In genomic region chr5:37839441-37840035, GRCh38 we compare ENCODE assay signal across 8 cellular contexts. TPM values are rescaled to one million over a fixed set of nuclear protein-coding genes. Genes with fewer than 3 reads are reported as not detected.
A peak's percentile ranks its signal among the peaks of the same experiment; 100 is the strongest.
DNase-seq lines count a peak whose midpoint lies in the region; TF ChIP-seq lines count a peak whose summit lies in the region.

No MANE protein-coding gene starts in this region.

- H3K4me3 ChIP-seq in esophagus squamous epithelium: peak overlapping the region; percentile 25 to 73 (median 49)

- no peaks in the 10 kb centered on the region for H3K36me3 ChIP-seq in esophagus squamous epithelium

- no peaks in the 10 kb centered on the region for H3K9me3 Mint-ChIP-seq in nephron

- H3K27me3 ChIP-seq in esophagus squamous epithelium: peaks cover 0 to 99% (median 14%) of the 10 kb centered on the region in 4 donors

- 0% methylated on average over 1 to 7 of the region's 64 CpGs for WGBS in esophagus squamous epithelium, 2 donors

- H3K36me3 Mint-ChIP-seq in nephron (ENCODE audit: low read depth): no peaks in the 10 kb centered on the region

- H3K27ac Mint-ChIP-seq in nephron: peak overlapping the region in 1 of 3 experiments; percentile 42

- intact Hi-C loops in esophagus squamous epithelium (cut with DNase I): loop anchor here (5.0 kb wide), 1 partner anchor 353 kb away; no protein-coding TSS in a partner anchor

- H3K4me1 ChIP-seq in esophagus squamous epithelium: peaks cover 27 to 61% (median 30%) of the 10 kb centered on the region in 3 donors

- TF ChIP-seq CTCF in esophagus squamous epithelium (IDR thresholded peaks at IDR 0.05): no peak
- no peak for TF ChIP-seq CTCF in nephron (IDR thresholded peaks at IDR 0.05; ENCODE audit: unreplicated experiment in 3 of 3)

- H3K4me3 Mint-ChIP-seq in nephron: peak overlapping the region; percentile 85 to 93 (median 88)

- peaks cover 54% of the 10 kb centered on the region for H3K4me1 Mint-ChIP-seq in nephron

- H3K9me3 ChIP-seq in esophagus squamous epithelium: no peaks in the 10 kb centered on the region

- H3K27me3 Mint-ChIP-seq in nephron (ENCODE audit: low read depth): peaks cover 94% of the 10 kb centered on the region

- peak in 1 of 4 donors; percentile 38 for TF ChIP-seq POLR2A in esophagus squamous epithelium (IDR thresholded peaks at IDR 0.05)

- DNase-seq in NCI-H2081 (lab: John Stamatoyannopoulos, UW) (peak; percentile 51 to 63), NCI-H2081 treated with DMSO at 0.1 percent for 48 hours (lab: John Stamatoyannopoulos, UW) (no peak), NCI-H524 treated with DMSO at 0.1 percent for 48 hours (lab: John Stamatoyannopoulos, UW) (peak; percentile 12), esophagus squamous epithelium (lab: John Stamatoyannopoulos, UW) (no peak), NCI-H187 (lab: John Stamatoyannopoulos, UW) (no peak), cortex of kidney (lab: John Stamatoyannopoulos, UW) (no peak)
- DNase-seq in effector CD4-positive, alpha-beta T cell: no peak

- peak overlapping the region; percentile 45 to 82 (median 65) for H3K27ac ChIP-seq in esophagus squamous epithelium

RNA-seq across cellular contexts. Expression of gene GDNF, which starts 0.3 kb away (rescaled TPM):
- total RNA-seq in esophagus squamous epithelium: under 1 TPM in 2 of 4 donors, not detected in 2; 0.30 to 0.95 TPM

Comparison
In these comparisons a context has a peak if more than half of its experiments do, and no peak if none do; other contexts are left out.
1. DNase-seq: peak in NCI-H2081 (2 of 2) and NCI-H524 treated with DMSO at 0.1 percent for 48 hours (single experiment); none in NCI-H2081 treated with DMSO at 0.1 percent for 48 hours (single experiment), esophagus squamous epithelium (single experiment), effector CD4-positive, alpha-beta T cell (single experiment), NCI-H187 (0 of 2) and cortex of kidney (single experiment).